11 cellular contexts compared by ENCODE assay signal in the genomic region with DNA sequence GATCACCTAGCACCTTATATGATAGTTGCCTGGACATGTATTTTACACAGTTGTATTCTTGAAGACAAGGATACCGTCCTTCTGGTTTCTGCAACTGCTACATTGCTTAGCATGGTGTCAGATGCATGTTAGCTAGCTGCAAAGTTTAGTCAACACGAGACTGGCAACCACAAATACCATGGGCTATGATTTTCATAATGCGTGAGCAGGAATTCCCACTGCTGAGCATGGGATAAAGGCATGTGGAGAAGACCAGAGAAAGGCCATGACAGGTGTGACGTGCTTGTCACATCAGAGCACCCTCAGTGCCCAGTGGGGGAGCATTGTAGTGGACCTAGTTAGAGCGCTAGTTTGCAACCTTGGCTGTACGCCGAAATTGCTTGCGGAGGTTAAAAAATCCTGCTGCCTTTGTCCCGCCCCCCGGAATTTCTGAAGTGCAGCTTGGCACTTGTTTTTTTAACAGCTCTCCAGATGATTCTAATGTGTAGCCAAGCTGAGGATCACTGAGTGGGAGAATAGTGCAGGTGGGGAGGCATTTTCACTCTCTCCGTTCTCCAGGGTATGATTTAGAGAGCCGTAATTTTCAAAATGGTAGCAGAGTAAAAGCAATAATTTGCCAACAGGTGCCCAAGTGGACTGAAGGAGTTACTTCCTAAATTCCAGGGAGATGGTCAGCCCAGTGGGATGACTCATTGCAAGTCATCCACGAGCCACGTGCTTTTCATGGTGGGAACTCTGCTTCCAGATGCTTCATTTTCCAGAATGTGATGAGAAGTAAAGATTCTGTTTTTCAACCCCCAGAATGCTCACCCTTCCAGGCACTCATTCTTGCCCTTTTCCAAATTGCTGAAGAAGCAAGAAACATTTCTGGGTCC.
DNase-seq lines count a peak whose midpoint lies in the region; ATAC-seq and TF ChIP-seq lines count a peak whose summit lies in the region.
"Had no signal": no experiment of that assay in that cellular context is flagged by ENCODE, and none has a peak within 500 bp of the region (broad histone marks: within the 10 kb centered on the region; RNA-seq: fewer than 3 reads in every experiment).

No MANE protein-coding gene starts in this region.

- H3K4me1 ChIP-seq in SK-N-SH (ENCODE audit: control insufficient read depth in 1 of 2, insufficient read depth in 2 of 2, low read depth in 1 of 2, low read length in 1 of 2) = no peaks in the 10 kb centered on the region; a peak in 1 of 4 replicates
- H3K4me1 ChIP-seq in prostate gland (replicated peaks) = no peaks in the 10 kb centered on the region

- no peak for TF ChIP-seq RAD21 in SK-N-SH (IDR thresholded peaks at IDR 0.05; ENCODE audit: low read length)

- H3K36me3 ChIP-seq in SK-N-SH (replicated peaks in 1 of 2; ENCODE audit: control insufficient read depth in 1 of 2, insufficient read depth in 2 of 2, low read length in 1 of 2) (peaks cover 0 to 7% of the 10 kb centered on the region in 2 experiments), prostate gland (no peaks in the 10 kb centered on the region)
- H3K36me3 ChIP-seq: BLaER1 treated with 17β-estradiol and CSF1 and Interleukin-3, amounts not matched to agents 10 nM and 100 nM had no signal

- CTCF ChIA-PET in AG04449 (lab: Yijun Ruan, JAX) (interaction anchor here (0.6 to 1.5 kb wide), 2 partner anchors 53 to 184 kb away, joined by 3 to 5 read pairs; no protein-coding TSS in a partner anchor), SK-N-SH (lab: Yijun Ruan, JAX) (interaction anchor here (1.0 kb wide), 1 partner anchor 184 kb away, joined by 6 read pairs; no protein-coding TSS in a partner anchor)

- 70% methylated on average over 10 of the region's 14 CpGs for whole genome bisulfite sequencing in SK-N-SH (ENCODE audit: low lambda C conversion rate)
- WGBS in lower leg skin, 2 donors = 77 to 80% methylated on average over 14 of the region's 14 CpGs
- 84% methylated on average over 14 of the region's 14 CpGs for WGBS in prostate gland

- no peak overlapping the region for H3K4me2 ChIP-seq in SK-N-SH

- no peaks in the 10 kb centered on the region for H3K4me1 Mint-ChIP-seq in T-helper 17 cell

- H3K9me2 ChIP-seq in SK-N-SH = no peaks in the 10 kb centered on the region

- H3K27ac ChIP-seq in SK-N-SH (ENCODE audit: low read depth in 2 of 2, low read length in 1 of 2) = peak overlapping the region in 1 of 2 experiments; percentile 59; a peak in 1 of 4 replicates
- H3K27ac ChIP-seq in prostate gland = no peak overlapping the region

- DNase-seq in AG04449 (ENCODE audit: low read depth, low spot score) = peak; percentile 45
- DNase-seq in HFF-Myc (ENCODE audit: extremely low read depth, low read depth) = peak; percentile 61
- no peak for DNase-seq in SK-N-SH
- peak; percentile 80 to 91 for DNase-seq in foreskin fibroblast
- no peak for DNase-seq in lower leg skin (ENCODE audit: low spot score in 2 of 2)
- no peak for DNase-seq in T-helper 17 cell
- DNase-seq in prostate gland (ENCODE audit: low spot score) = no peak
- DNase-seq in NCI-H1930 (lab: John Stamatoyannopoulos, UW) = no peak
- DNase-seq: NCI-H524, small intestine had no signal

- TF ChIP-seq CTCF in AG04449 (IDR thresholded peaks at IDR 0.05; ENCODE audit: insufficient read depth, low read length, missing control alignments) (no peak), HFF-Myc (IDR thresholded peaks at IDR 0.05; ENCODE audit: low read depth, low read length, missing control alignments) (no peak), SK-N-SH (IDR thresholded peaks at IDR 0.05) (no peak), foreskin fibroblast (IDR thresholded peaks at IDR 0.05; ENCODE audit: low read depth, low read length) (no peak), lower leg skin (IDR thresholded peaks at IDR 0.05) (no peak), prostate gland (IDR thresholded peaks at IDR 0.05) (no peak)

- intact Hi-C loops in lower leg skin (cut with DNase I; ENCODE audit: low total_unique reads) = no loop called here
- intact Hi-C loops in prostate gland (cut with DNase I) = no loop called here

- ATAC-seq in T-helper 17 cell = no peak

- peaks cover 28% of the 10 kb centered on the region for H3K27me3 Mint-ChIP-seq in T-helper 17 cell

- no peaks in the 10 kb centered on the region for H3K36me3 Mint-ChIP-seq in T-helper 17 cell (ENCODE audit: low read depth)

- H4K20me1 ChIP-seq in SK-N-SH (ENCODE audit: insufficient read depth) = peaks cover 4% of the 10 kb centered on the region
- H4K20me1 ChIP-seq: BLaER1 treated with 17β-estradiol and CSF1 and Interleukin-3, amounts not matched to agents 10 nM and 100 nM had no signal

- peaks cover 6% of the 10 kb centered on the region; the same call in 1 of the 2 replicates for H3K79me2 ChIP-seq in SK-N-SH (ENCODE audit: insufficient read depth)

- no peaks in the 10 kb centered on the region for H3K9me3 ChIP-seq in SK-N-SH
- H3K9me3 ChIP-seq in T-helper 17 cell (ENCODE audit: control insufficient read depth, low read length, poor library complexity, severe bottlenecking) = no peaks in the 10 kb centered on the region
- H3K9me3 ChIP-seq in prostate gland = no peaks in the 10 kb centered on the region
- H3K9me3 ChIP-seq: BLaER1 treated with 17β-estradiol and CSF1 and Interleukin-3, amounts not matched to agents 10 nM and 100 nM had no signal

- H3F3A ChIP-seq in SK-N-SH (replicated peaks; ENCODE audit: insufficient read depth) = peaks cover 4% of the 10 kb centered on the region

- H3K9ac ChIP-seq in SK-N-SH = no peak overlapping the region
- H3K9ac ChIP-seq: BLaER1 treated with 17β-estradiol and CSF1 and Interleukin-3, amounts not matched to agents 10 nM and 100 nM had no signal

- no peak; a peak in 1 of 4 replicates for TF ChIP-seq EP300 in SK-N-SH (IDR thresholded peaks at IDR 0.05; ENCODE audit: borderline replicate concordance in 1 of 2, low read depth in 1 of 2, low read length in 1 of 2)

- no peak for TF ChIP-seq POLR2A in lower leg skin (IDR thresholded peaks at IDR 0.05)
- TF ChIP-seq POLR2A in prostate gland (IDR thresholded peaks at IDR 0.05) = no peak

- H3K4me3 Mint-ChIP-seq in T-helper 17 cell = no peak overlapping the region

- no peak overlapping the region for H2AFZ ChIP-seq in SK-N-SH (ENCODE audit: low read depth)

- POLR2A ChIA-PET in AG04449 (lab: Yijun Ruan, JAX) = interaction anchor here (0.5 kb wide), 1 partner anchor 29 kb away, joined by 3 read pairs; no protein-coding TSS in a partner anchor
- POLR2A ChIA-PET in SK-N-SH (lab: Yijun Ruan, JAX) = no interaction called here

- no peak overlapping the region for H3K4me3 ChIP-seq in AG04449 (ENCODE audit: low read depth, low read length)
- no peak overlapping the region for H3K4me3 ChIP-seq in HFF-Myc (replicated peaks; ENCODE audit: low read depth, low read length)
- no peak overlapping the region for H3K4me3 ChIP-seq in SK-N-SH (ENCODE audit: low read depth in 2 of 2, low read length in 1 of 2)
- H3K4me3 ChIP-seq in foreskin fibroblast (ENCODE audit: low read depth in 1 of 2, low read length in 2 of 2) = no peak overlapping the region
- H3K4me3 ChIP-seq in lower leg skin (ENCODE audit: low read depth, poor library complexity, severe bottlenecking) = no peak overlapping the region
- no peak overlapping the region for H3K4me3 ChIP-seq in prostate gland
- H3K4me3 ChIP-seq: BLaER1 treated with 17β-estradiol and CSF1 and Interleukin-3, amounts not matched to agents 10 nM and 100 nM had no signal

- H3K27ac Mint-ChIP-seq in T-helper 17 cell = no peak overlapping the region

- no peaks in the 10 kb centered on the region for H3K27me3 ChIP-seq in SK-N-SH (ENCODE audit: insufficient read depth)
- no peaks in the 10 kb centered on the region for H3K27me3 ChIP-seq in prostate gland (replicated peaks; ENCODE audit: insufficient read depth)
- H3K27me3 ChIP-seq: BLaER1 treated with 17β-estradiol and CSF1 and Interleukin-3, amounts not matched to agents 10 nM and 100 nM had no signal

TF ChIP-seq in SK-N-SH, 30 proteins besides CTCF, POLR2A, EP300 and RAD21 (continues in another document):
- TF ChIP-seq RXRA (IDR thresholded peaks at IDR 0.05; ENCODE audit: borderline replicate concordance, low read depth) = no peak
- TF ChIP-seq, protein P1, sequence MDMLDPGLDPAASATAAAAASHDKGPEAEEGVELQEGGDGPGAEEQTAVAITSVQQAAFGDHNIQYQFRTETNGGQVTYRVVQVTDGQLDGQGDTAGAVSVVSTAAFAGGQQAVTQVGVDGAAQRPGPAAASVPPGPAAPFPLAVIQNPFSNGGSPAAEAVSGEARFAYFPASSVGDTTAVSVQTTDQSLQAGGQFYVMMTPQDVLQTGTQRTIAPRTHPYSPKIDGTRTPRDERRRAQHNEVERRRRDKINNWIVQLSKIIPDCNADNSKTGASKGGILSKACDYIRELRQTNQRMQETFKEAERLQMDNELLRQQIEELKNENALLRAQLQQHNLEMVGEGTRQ (IDR thresholded peaks at IDR 0.05; ENCODE audit: borderline replicate concordance, low read depth, low read length) = no peak
- TF ChIP-seq RFX5 (IDR thresholded peaks at IDR 0.05; ENCODE audit: low read length) = no peak
- TF ChIP-seq, protein P2, sequence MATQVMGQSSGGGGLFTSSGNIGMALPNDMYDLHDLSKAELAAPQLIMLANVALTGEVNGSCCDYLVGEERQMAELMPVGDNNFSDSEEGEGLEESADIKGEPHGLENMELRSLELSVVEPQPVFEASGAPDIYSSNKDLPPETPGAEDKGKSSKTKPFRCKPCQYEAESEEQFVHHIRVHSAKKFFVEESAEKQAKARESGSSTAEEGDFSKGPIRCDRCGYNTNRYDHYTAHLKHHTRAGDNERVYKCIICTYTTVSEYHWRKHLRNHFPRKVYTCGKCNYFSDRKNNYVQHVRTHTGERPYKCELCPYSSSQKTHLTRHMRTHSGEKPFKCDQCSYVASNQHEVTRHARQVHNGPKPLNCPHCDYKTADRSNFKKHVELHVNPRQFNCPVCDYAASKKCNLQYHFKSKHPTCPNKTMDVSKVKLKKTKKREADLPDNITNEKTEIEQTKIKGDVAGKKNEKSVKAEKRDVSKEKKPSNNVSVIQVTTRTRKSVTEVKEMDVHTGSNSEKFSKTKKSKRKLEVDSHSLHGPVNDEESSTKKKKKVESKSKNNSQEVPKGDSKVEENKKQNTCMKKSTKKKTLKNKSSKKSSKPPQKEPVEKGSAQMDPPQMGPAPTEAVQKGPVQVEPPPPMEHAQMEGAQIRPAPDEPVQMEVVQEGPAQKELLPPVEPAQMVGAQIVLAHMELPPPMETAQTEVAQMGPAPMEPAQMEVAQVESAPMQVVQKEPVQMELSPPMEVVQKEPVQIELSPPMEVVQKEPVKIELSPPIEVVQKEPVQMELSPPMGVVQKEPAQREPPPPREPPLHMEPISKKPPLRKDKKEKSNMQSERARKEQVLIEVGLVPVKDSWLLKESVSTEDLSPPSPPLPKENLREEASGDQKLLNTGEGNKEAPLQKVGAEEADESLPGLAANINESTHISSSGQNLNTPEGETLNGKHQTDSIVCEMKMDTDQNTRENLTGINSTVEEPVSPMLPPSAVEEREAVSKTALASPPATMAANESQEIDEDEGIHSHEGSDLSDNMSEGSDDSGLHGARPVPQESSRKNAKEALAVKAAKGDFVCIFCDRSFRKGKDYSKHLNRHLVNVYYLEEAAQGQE (IDR thresholded peaks at IDR 0.05; ENCODE audit: low read depth, low read length) = no peak
- TF ChIP-seq SMC3 (IDR thresholded peaks at IDR 0.05; ENCODE audit: low read depth, low read length) = no peak
- TF ChIP-seq EZH2phosphoT487 (IDR thresholded peaks at IDR 0.05; ENCODE audit: borderline replicate concordance, low read depth) = no peak
- TF ChIP-seq TEAD4 (IDR thresholded peaks at IDR 0.05; ENCODE audit: borderline replicate concordance, insufficient read depth) = peak; percentile 19; the same call in 1 of the 2 replicates

Comparison
In these comparisons a context has a peak if more than half of its experiments do, and no peak if none do; other contexts are left out.
1. DNase-seq: peak in AG04449 (single experiment), HFF-Myc (single experiment) and foreskin fibroblast (2 of 2); none in SK-N-SH (single experiment), lower leg skin (0 of 2), T-helper 17 cell (0 of 3), prostate gland (single experiment) and NCI-H1930 (0 of 2).